9 cellular contexts compared by ENCODE assay signal in the genomic region with DNA sequence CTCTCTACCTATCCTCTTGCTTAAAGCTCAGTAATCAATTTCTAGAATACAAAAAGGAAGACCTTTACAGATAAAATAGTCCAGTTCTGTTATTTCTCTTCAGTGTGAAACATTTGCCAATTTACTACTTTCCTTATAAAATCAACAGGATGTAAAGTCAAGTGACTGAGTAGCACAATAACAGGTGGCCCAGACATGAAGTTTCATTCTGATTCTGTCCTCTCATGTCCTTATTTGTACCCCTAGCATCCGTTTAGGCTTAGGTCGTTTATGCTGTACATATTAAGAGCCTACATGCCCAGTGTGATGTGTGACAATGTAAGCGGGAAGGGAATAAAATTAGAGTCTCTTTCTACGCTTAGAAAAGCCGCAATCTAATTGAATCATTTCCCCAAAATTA. TPM values are rescaled to one million over a fixed set of nuclear protein-coding genes. Genes with fewer than 3 reads are reported as not detected.
DNase-seq lines count a peak whose midpoint lies in the region; ATAC-seq and TF ChIP-seq lines count a peak whose summit lies in the region.
"Had no signal": no experiment of that assay in that cellular context is flagged by ENCODE, and none has a peak within 500 bp of the region (broad histone marks: within the 10 kb centered on the region; RNA-seq: fewer than 3 reads in every experiment).

No MANE protein-coding gene starts in this region.

- H3K4me1 ChIP-seq in adrenal gland (replicated peaks in 1 of 2) (peaks cover 40 to 89% of the 10 kb centered on the region in 2 donors), neural progenitor cell (peaks cover 5% of the 10 kb centered on the region)

- H3K4me3 ChIP-seq in adrenal gland = no peak overlapping the region
- H3K4me3 ChIP-seq in neural progenitor cell = no peak overlapping the region

- TF ChIP-seq POLR2A in adrenal gland (IDR thresholded peaks at IDR 0.05) = no peak

- H3K4me2 ChIP-seq in neural progenitor cell = no peak overlapping the region

- H3K79me2 ChIP-seq in neural progenitor cell (ENCODE audit: low read depth) = peaks cover 100% of the 10 kb centered on the region

- peak; percentile 84 for ATAC-seq in CD4-positive, alpha-beta T cell (ENCODE audit: poor library complexity)
- ATAC-seq in GM19328 (IDR thresholded peaks at IDR 0.05; ENCODE audit: unreplicated experiment) (peak; percentile 95), HG03066 (IDR thresholded peaks at IDR 0.05; ENCODE audit: low read depth, unreplicated experiment) (peak; percentile 94)

- CTCF ChIA-PET in CD4-positive, alpha-beta T cell (lab: Charles Lee) = interaction anchor here (0.6 to 1.5 kb wide), 2 partner anchors 23 to 28 kb away, joined by 3 to 4 read pairs; no protein-coding TSS in a partner anchor

- intact Hi-C loops in CD4-positive, alpha-beta T cell (cut with DNase I, micrococcal nuclease) = loop anchor here in 1 of 2 experiments (2.0 kb wide), 1 partner anchor 15 kb away; no protein-coding TSS in a partner anchor
- intact Hi-C loops in adrenal gland (cut with DNase I) = no loop called here

- H3K27me3 ChIP-seq in CD4-positive, alpha-beta T cell (ENCODE audit: control insufficient read depth, insufficient read depth, low read length) = no peaks in the 10 kb centered on the region
- H3K27me3 ChIP-seq in adrenal gland = no peaks in the 10 kb centered on the region
- H3K27me3 ChIP-seq in neural progenitor cell = no peaks in the 10 kb centered on the region

- H3K36me3 Mint-ChIP-seq in CD4-positive, alpha-beta T cell (ENCODE audit: low read depth) = peaks cover 78% of the 10 kb centered on the region
- H3K36me3 Mint-ChIP-seq in neural progenitor cell (peaks cover 45% of the 10 kb centered on the region), nephron progenitor cell (ENCODE audit: low read depth) (peaks cover 77% of the 10 kb centered on the region)

- no peaks in the 10 kb centered on the region for H3K9me3 ChIP-seq in CD4-positive, alpha-beta T cell (ENCODE audit: control insufficient read depth, low read length)
- H3K9me3 ChIP-seq in adrenal gland (replicated peaks in 1 of 3) = no peaks in the 10 kb centered on the region
- H3K9me3 ChIP-seq in neural progenitor cell (ENCODE audit: low read depth) = no peaks in the 10 kb centered on the region

- 50 to 62% (median 58%) methylated on average over 5 of the region's 5 CpGs for WGBS in adrenal gland, 4 donors

- H3K27ac ChIP-seq in CD4-positive, alpha-beta T cell (ENCODE audit: low read depth, low read length) = no peak overlapping the region
- H3K27ac ChIP-seq in adrenal gland = peak overlapping the region in 4 of 5 donors; percentile 11 to 76 (median 42)
- H3K27ac ChIP-seq in neural progenitor cell = no peak overlapping the region

- peaks cover 83% of the 10 kb centered on the region for H4K20me1 ChIP-seq in neural progenitor cell (ENCODE audit: low read depth)

- H3K36me3 ChIP-seq in adrenal gland (replicated peaks in 1 of 2) (no peaks in the 10 kb centered on the region), neural progenitor cell (peaks cover 4% of the 10 kb centered on the region)

- H3K4me3 Mint-ChIP-seq in CD4-positive, alpha-beta T cell = peak overlapping the region; percentile 72
- H3K4me3 Mint-ChIP-seq in neural progenitor cell (no peak overlapping the region), nephron progenitor cell (no peak overlapping the region)

- DNase-seq in CD4-positive, alpha-beta T cell = no peak
- DNase-seq in adrenal gland (no peak), neural progenitor cell (ENCODE audit: low spot score) (no peak), DMS114 treated with DMSO at 0.1 percent for 48 hours (lab: John Stamatoyannopoulos, UW; ENCODE audit: unreplicated experiment) (no peak), SKM-1 treated with dmso at 0.1 percent for 144 hours (lab: John Stamatoyannopoulos, UW; ENCODE audit: unreplicated experiment) (no peak), nephron progenitor cell (no peak)
- DNase-seq: DMS53 had no signal

- no peaks in the 10 kb centered on the region for H3K9me3 Mint-ChIP-seq in CD4-positive, alpha-beta T cell
- H3K9me3 Mint-ChIP-seq in neural progenitor cell (peaks cover 19% of the 10 kb centered on the region), nephron progenitor cell (peaks cover 15% of the 10 kb centered on the region)

- no peaks in the 10 kb centered on the region for H3F3A ChIP-seq in neural progenitor cell (ENCODE audit: low read depth)

- no peaks in the 10 kb centered on the region for H3K27me3 Mint-ChIP-seq in CD4-positive, alpha-beta T cell
- no peaks in the 10 kb centered on the region for H3K27me3 Mint-ChIP-seq in neural progenitor cell (ENCODE audit: insufficient read depth, low read depth)
- H3K27me3 Mint-ChIP-seq in nephron progenitor cell (ENCODE audit: low read depth, poor library complexity) = no peaks in the 10 kb centered on the region

- H3K9ac ChIP-seq in neural progenitor cell = no peak overlapping the region

- H3K27ac Mint-ChIP-seq in CD4-positive, alpha-beta T cell = peak overlapping the region; percentile 83
- H3K27ac Mint-ChIP-seq in neural progenitor cell (no peak overlapping the region), nephron progenitor cell (no peak overlapping the region)

- TF ChIP-seq CTCF in CD4-positive, alpha-beta T cell (IDR thresholded peaks at IDR 0.05) = no peak
- TF ChIP-seq CTCF in adrenal gland (IDR thresholded peaks at IDR 0.05) = no peak
- TF ChIP-seq CTCF in neural progenitor cell (IDR thresholded peaks at IDR 0.05) = no peak
- no peak for TF ChIP-seq CTCF in nephron progenitor cell (IDR thresholded peaks at IDR 0.05)

- POLR2A ChIA-PET in CD4-positive, alpha-beta T cell (lab: Charles Lee) = interaction anchor here (1.0 kb wide), 1 partner anchor 16 kb away, joined by 3 read pairs; no protein-coding TSS in a partner anchor

- no peak overlapping the region for H2AFZ ChIP-seq in neural progenitor cell (replicated peaks)

- H3K4me1 Mint-ChIP-seq in CD4-positive, alpha-beta T cell (ENCODE audit: low read depth) = peaks cover 91% of the 10 kb centered on the region
- H3K4me1 Mint-ChIP-seq in neural progenitor cell (peaks cover 7% of the 10 kb centered on the region), nephron progenitor cell (peaks cover 14% of the 10 kb centered on the region)

RNA-seq across cellular contexts. Expression of a gene that starts 29.2 kb away (rescaled TPM):
- 100 to 1,000 TPM; 173 to 181 TPM for total RNA-seq in CD4-positive, alpha-beta T cell
- 10 to 100 TPM; 10.9 to 43.6 (median 24.4) TPM for total RNA-seq in adrenal gland
- 10 to 100 TPM; 16.5 to 27.8 (median 19.3) TPM for polyA plus RNA-seq in adrenal gland
- total RNA-seq in neural progenitor cell (ENCODE audit: low replicate concordance) = 36.0 and 45.4 TPM in 2 replicates

Comparison
In these comparisons a context has a peak if more than half of its experiments do, and no peak if none do; other contexts are left out.
1. H3K27ac ChIP-seq: peak in adrenal gland (4 of 5); none in CD4-positive, alpha-beta T cell (single experiment) and neural progenitor cell (single experiment).
2. Peak in every context shown above with its lines, with median percentiles within 50 percentile points of each other: ATAC-seq.